In genomic region chr17:19707728-19708221, GRCh38 we compare ENCODE assay signal across 19 cellular contexts. TPM values are rescaled to one million over a fixed set of nuclear protein-coding genes. Genes with fewer than 3 reads are reported as not detected.
DNase-seq lines count a peak whose midpoint lies in the region; ATAC-seq and TF ChIP-seq lines count a peak whose summit lies in the region.
"Had no signal": no experiment of that assay in that cellular context is flagged by ENCODE, and none has a peak within 500 bp of the region (broad histone marks: within the 10 kb centered on the region; RNA-seq: fewer than 3 reads in every experiment).

No MANE protein-coding gene starts in this region.

- DNase-seq in Right ventricle myocardium inferior (ENCODE audit: missing footprints) (no peak), cardiac septum (ENCODE audit: low spot score) (no peak), mesenchymal stem cell (no peak), substantia nigra (lab: John Stamatoyannopoulos, UW) (no peak), endothelial cell (ENCODE audit: low spot score) (no peak), T-helper 1 cell (no peak)
- DNase-seq: activated CD4-positive, alpha-beta T cell treated with anti-CD3 and anti-CD28 coated beads, Interleukin-2, amount 10 ng/mL, durations not matched to agents 24 days and 14 days; activated T-cell treated with anti-CD3 and anti-CD28 coated beads, Interleukin-2, amount 50 U/mL, for 24 hours; body of pancreas; CD8-positive, alpha-beta T cell; cortex of kidney; NCI-H774; stimulated activated CD4-positive, alpha-beta T cell treated with anti-CD3 and anti-CD28 coated beads, Interleukin-15, amount 100 ng/mL, for 24 hours; stimulated activated naive CD4-positive, alpha-beta T cell treated with Interleukin-2 at 50 U/mL for 16 hours; uterus had no signal

- H3K36me3 Mint-ChIP-seq in endothelial cell (ENCODE audit: low read depth, unreplicated experiment) = no peaks in the 10 kb centered on the region
- H3K36me3 Mint-ChIP-seq: activated naive CD8-positive, alpha-beta T cell; CD8-positive, alpha-beta T cell had no signal

- H2AK5ac ChIP-seq in mesenchymal stem cell (ENCODE audit: low read length, severe bottlenecking) = peak overlapping the region; percentile 20

- no peaks in the 10 kb centered on the region for H3K79me1 ChIP-seq in mesenchymal stem cell (replicated peaks; ENCODE audit: low read length, poor library complexity, severe bottlenecking)

- no peak overlapping the region for H2BK120ac ChIP-seq in mesenchymal stem cell (ENCODE audit: low read depth, low read length)

- no peak overlapping the region for H3K4me2 ChIP-seq in mesenchymal stem cell (ENCODE audit: low read length, poor library complexity, severe bottlenecking)

- no peak overlapping the region for H3K27ac Mint-ChIP-seq in endothelial cell (ENCODE audit: unreplicated experiment)
- H3K27ac Mint-ChIP-seq: activated CD4-positive, alpha-beta T cell treated with anti-CD3 and anti-CD28 coated beads, Interleukin-2, amount 10 ng/mL, durations not matched to agents 24 days and 14 days; activated naive CD8-positive, alpha-beta T cell; activated T-cell treated with anti-CD3 and anti-CD28 coated beads, Interleukin-2, amount 50 U/mL, for 24 hours; CD8-positive, alpha-beta T cell had no signal

- H3K36me3 ChIP-seq in esophagus (ENCODE audit: control insufficient read depth in 2 of 2, insufficient read depth in 2 of 2, low read length in 1 of 2) (no peaks in the 10 kb centered on the region), mesenchymal stem cell (ENCODE audit: control insufficient read depth in 1 of 2, insufficient read depth in 2 of 2, low read depth in 1 of 2, low read length in 2 of 2) (no peaks in the 10 kb centered on the region)
- H3K36me3 ChIP-seq: uterus had no signal

- TF ChIP-seq CTCF in endothelial cell (IDR thresholded peaks at IDR 0.05; ENCODE audit: unreplicated experiment) = no peak

- intact Hi-C loops in Right ventricle myocardium inferior (cut with DNase I) (loop anchor here (10.0 kb wide), 1 partner anchor 47 kb away; no protein-coding TSS in a partner anchor), cardiac septum (cut with DNase I) (loop anchor here (5.0 kb wide), 1 partner anchor 45 kb away; no protein-coding TSS in a partner anchor)

- H2BK5ac ChIP-seq in mesenchymal stem cell (ENCODE audit: low read depth, low read length, poor library complexity, severe bottlenecking) = no peak overlapping the region

- H3K4me3 Mint-ChIP-seq in endothelial cell (ENCODE audit: unreplicated experiment) = no peak overlapping the region
- H3K4me3 Mint-ChIP-seq: activated CD4-positive, alpha-beta T cell treated with anti-CD3 and anti-CD28 coated beads, Interleukin-2, amount 10 ng/mL, durations not matched to agents 24 days and 14 days; activated naive CD8-positive, alpha-beta T cell; activated T-cell treated with anti-CD3 and anti-CD28 coated beads, Interleukin-2, amount 50 U/mL, for 24 hours; CD8-positive, alpha-beta T cell had no signal

- WGBS in esophagus, 2 donors = 57 to 76% methylated on average over 5 to 11 of the region's 11 CpGs
- 86% methylated on average over 11 of the region's 11 CpGs for WGBS in mesenchymal stem cell

- no peak overlapping the region for H4K91ac ChIP-seq in mesenchymal stem cell (ENCODE audit: low read length)

- no peak overlapping the region for H3K4ac ChIP-seq in mesenchymal stem cell (ENCODE audit: low read depth in 1 of 2, low read length in 2 of 2)

- H3K14ac ChIP-seq in mesenchymal stem cell (ENCODE audit: low read length in 2 of 2) = peak overlapping the region in 1 of 2 experiments; percentile 18

- H3K23ac ChIP-seq in mesenchymal stem cell (ENCODE audit: low read length in 2 of 2) = no peak overlapping the region

- H3K27ac ChIP-seq in esophagus (ENCODE audit: low read depth in 2 of 2, low read length in 1 of 2) = peak overlapping the region; percentile 92 to 93
- H3K27ac ChIP-seq in mesenchymal stem cell (ENCODE audit: low read length, poor library complexity, severe bottlenecking) = no peak overlapping the region
- no peak overlapping the region for H3K27ac ChIP-seq in substantia nigra (ENCODE audit: low read depth, low read length, poor library complexity, severe bottlenecking)
- H3K27ac ChIP-seq: body of pancreas, uterus had no signal

- H3K4me1 Mint-ChIP-seq in endothelial cell (ENCODE audit: unreplicated experiment) = peaks cover 4% of the 10 kb centered on the region
- H3K4me1 Mint-ChIP-seq: activated CD4-positive, alpha-beta T cell treated with anti-CD3 and anti-CD28 coated beads, Interleukin-2, amount 10 ng/mL, durations not matched to agents 24 days and 14 days had no signal

- H2BK15ac ChIP-seq in mesenchymal stem cell (ENCODE audit: low read depth, poor library complexity, severe bottlenecking) = peak overlapping the region; percentile 2

- H3K9me3 ChIP-seq in esophagus (ENCODE audit: control insufficient read depth in 2 of 2, insufficient read depth in 1 of 2, low read depth in 1 of 2, low read length in 1 of 2) (no peaks in the 10 kb centered on the region), mesenchymal stem cell (ENCODE audit: control insufficient read depth, low read length) (no peaks in the 10 kb centered on the region)
- H3K9me3 ChIP-seq: body of pancreas, uterus had no signal

- H3K18ac ChIP-seq in mesenchymal stem cell (ENCODE audit: low read depth in 1 of 2, low read length in 2 of 2) = no peak overlapping the region

- H2BK12ac ChIP-seq in mesenchymal stem cell (ENCODE audit: low read length in 2 of 2) = no peak overlapping the region

- peaks cover 9% of the 10 kb centered on the region for H3K27me3 Mint-ChIP-seq in endothelial cell (ENCODE audit: unreplicated experiment)
- H3K27me3 Mint-ChIP-seq: activated CD4-positive, alpha-beta T cell treated with anti-CD3 and anti-CD28 coated beads, Interleukin-2, amount 10 ng/mL, durations not matched to agents 24 days and 14 days; activated naive CD8-positive, alpha-beta T cell; activated T-cell treated with anti-CD3 and anti-CD28 coated beads, Interleukin-2, amount 50 U/mL, for 24 hours had no signal

- H3K27me3 ChIP-seq in esophagus (ENCODE audit: control insufficient read depth in 1 of 2, insufficient read depth in 2 of 2, low read length in 2 of 2) = no peaks in the 10 kb centered on the region
- no peaks in the 10 kb centered on the region for H3K27me3 ChIP-seq in mesenchymal stem cell (ENCODE audit: control insufficient read depth in 1 of 2, insufficient read depth in 1 of 2, low read length in 2 of 2)
- H3K27me3 ChIP-seq: body of pancreas, uterus had no signal

- no peaks in the 10 kb centered on the region for H3K9me3 Mint-ChIP-seq in endothelial cell (ENCODE audit: unreplicated experiment)
- H3K9me3 Mint-ChIP-seq: activated CD4-positive, alpha-beta T cell treated with anti-CD3 and anti-CD28 coated beads, Interleukin-2, amount 10 ng/mL, durations not matched to agents 24 days and 14 days; activated T-cell treated with anti-CD3 and anti-CD28 coated beads, Interleukin-2, amount 50 U/mL, for 24 hours; CD8-positive, alpha-beta T cell had no signal

- no peak overlapping the region for H3K4me3 ChIP-seq in esophagus (ENCODE audit: low read depth in 1 of 2, low read length in 2 of 2)
- no peak overlapping the region for H3K4me3 ChIP-seq in mesenchymal stem cell (ENCODE audit: insufficient read depth in 1 of 2, low read depth in 1 of 2, low read length in 2 of 2)
- H3K4me3 ChIP-seq: body of pancreas, uterus had no signal

- H3K9ac ChIP-seq in mesenchymal stem cell (ENCODE audit: low read length) = no peak overlapping the region

- H4K8ac ChIP-seq in mesenchymal stem cell (ENCODE audit: low read length) = no peak overlapping the region

- no peak overlapping the region for H2AFZ ChIP-seq in mesenchymal stem cell (ENCODE audit: low read depth, low read length)

- ATAC-seq in Right ventricle myocardium inferior (peak; percentile 71), HG02938 (IDR thresholded peaks at IDR 0.05; ENCODE audit: unreplicated experiment) (no peak)
- ATAC-seq: body of pancreas; CD8-positive, alpha-beta T cell; Panc1 had no signal

- peaks cover 0 to 22% of the 10 kb centered on the region in 2 donors for H3K4me1 ChIP-seq in esophagus (ENCODE audit: control insufficient read depth in 2 of 2, insufficient read depth in 2 of 2, low read length in 1 of 2)
- H3K4me1 ChIP-seq in mesenchymal stem cell (ENCODE audit: control insufficient read depth, insufficient read depth, low read depth, low read length) = peaks cover 14% of the 10 kb centered on the region

RNA-seq across cellular contexts. Expression of gene SLC47A2, which starts 8.6 kb away (rescaled TPM):
- not detected for total RNA-seq in Right ventricle myocardium inferior
- total RNA-seq in cardiac septum = not detected
- 1 to 10 TPM; 1.1 to 2.7 TPM for polyA plus RNA-seq in esophagus
- polyA plus RNA-seq in mesenchymal stem cell (2013, experiment 1 of 2) = not detected
- not detected for polyA plus RNA-seq in mesenchymal stem cell (2013, experiment 2 of 2)
- total RNA-seq in endothelial cell (ENCODE audit: unreplicated experiment) = not detected
- total RNA-seq: activated CD4-positive, alpha-beta T cell treated with anti-CD3 and anti-CD28 coated beads, Interleukin-2, amount 10 ng/mL, durations not matched to agents 24 days and 14 days; CD8-positive, alpha-beta T cell had no signal

RNA-seq across cellular contexts. Expression of gene ALDH3A1, which starts 40.3 kb away (rescaled TPM):
- not detected for total RNA-seq in Right ventricle myocardium inferior
- total RNA-seq in cardiac septum = 0.24 TPM
- polyA plus RNA-seq in esophagus = 100 to 1,000 TPM; 202 to 673 TPM
- polyA plus RNA-seq in mesenchymal stem cell (2013, experiment 1 of 2) = not detected
- polyA plus RNA-seq in mesenchymal stem cell (2013, experiment 2 of 2) = not detected
- 0.31 TPM for total RNA-seq in endothelial cell (ENCODE audit: unreplicated experiment)
- total RNA-seq: activated CD4-positive, alpha-beta T cell treated with anti-CD3 and anti-CD28 coated beads, Interleukin-2, amount 10 ng/mL, durations not matched to agents 24 days and 14 days; CD8-positive, alpha-beta T cell had no signal

RNA-seq across cellular contexts. Expression of gene ALDH3A2, which starts 59.2 kb away (rescaled TPM):
- total RNA-seq in Right ventricle myocardium inferior = 64.4 TPM
- 107 TPM for total RNA-seq in cardiac septum
- polyA plus RNA-seq in esophagus = 100 to 1,000 TPM in 1 of 2 donors, 10 to 100 TPM in 1; 77.3 to 106 TPM
- 11.0 TPM for polyA plus RNA-seq in mesenchymal stem cell (2013, experiment 1 of 2)
- polyA plus RNA-seq in mesenchymal stem cell (2013, experiment 2 of 2) = 11.1 TPM
- total RNA-seq in endothelial cell (ENCODE audit: unreplicated experiment) = 21.0 TPM

Comparison
In these comparisons a context has a peak if more than half of its experiments do, and no peak if none do; other contexts are left out.
1. H3K27ac ChIP-seq: peak in esophagus (2 of 2); none in mesenchymal stem cell (single experiment) and substantia nigra (single experiment).